16 cellular contexts compared by ENCODE assay signal in genomic region chr19:35206855-35207254, GRCh38. TPM values are rescaled to one million over a fixed set of nuclear protein-coding genes. Genes with fewer than 3 reads are reported as not detected.
DNase-seq lines count a peak whose midpoint lies in the region; ATAC-seq, FAIRE-seq and TF ChIP-seq lines count a peak whose summit lies in the region.
"Had no signal": no experiment of that assay in that cellular context is flagged by ENCODE, and none has a peak within 500 bp of the region (broad histone marks: within the 10 kb centered on the region; RNA-seq: fewer than 3 reads in every experiment).

No MANE protein-coding gene starts in this region.

- peak overlapping the region; percentile 60 for H3K4me3 Mint-ChIP-seq in activated CD4-positive, alpha-beta T cell treated with anti-CD3 and anti-CD28 coated beads, Interleukin-2, amount 10 ng/mL, durations not matched to agents 7 days and 5 days
- peak overlapping the region; percentile 55 for H3K4me3 Mint-ChIP-seq in T-helper 17 cell
- H3K4me3 Mint-ChIP-seq: HFFc6 had no signal

- no peak overlapping the region for H4K91ac ChIP-seq in H1 (replicated peaks; ENCODE audit: insufficient read length, low read length)

- 89% methylated on average over 1 of the region's 1 CpG; no CpG with 5 or more reads in 1 of the 2 experiments for WGBS in H1 (ENCODE audit: extremely low coverage in 1 of 2, insufficient coverage in 1 of 2, insufficient read length in 1 of 2, insufficient replicate concordance in 2 of 2, low coverage in 1 of 2, low lambda C conversion rate in 2 of 2, missing lambda C conversion rate in 1 of 2), 2 experiments
- 88 to 100% (median 95%) methylated on average over 1 of the region's 1 CpG for WGBS in stomach, 5 donors

- H3K18ac ChIP-seq in H1 (ENCODE audit: extremely low read depth, low read length): no peak overlapping the region

- H3K4me1 Mint-ChIP-seq in activated CD4-positive, alpha-beta T cell treated with anti-CD3 and anti-CD28 coated beads, Interleukin-2, amount 10 ng/mL, durations not matched to agents 7 days and 5 days: peaks cover 86% of the 10 kb centered on the region
- peaks cover 54% of the 10 kb centered on the region for H3K4me1 Mint-ChIP-seq in T-helper 17 cell

- H3K9me3 Mint-ChIP-seq in activated CD4-positive, alpha-beta T cell treated with anti-CD3 and anti-CD28 coated beads, Interleukin-2, amount 10 ng/mL, durations not matched to agents 7 days and 5 days: peaks cover 8% of the 10 kb centered on the region
- H3K9me3 Mint-ChIP-seq: HFFc6 had no signal

- H3K4ac ChIP-seq in H1 (replicated peaks; ENCODE audit: insufficient read length, low read depth, low read length): no peak overlapping the region

- H3K27me3 Mint-ChIP-seq in activated CD4-positive, alpha-beta T cell treated with anti-CD3 and anti-CD28 coated beads, Interleukin-2, amount 10 ng/mL, durations not matched to agents 7 days and 5 days: no peaks in the 10 kb centered on the region
- H3K27me3 Mint-ChIP-seq in T-helper 17 cell: no peaks in the 10 kb centered on the region

- TF ChIP-seq EP300 in H1 (IDR thresholded peaks at IDR 0.05; ENCODE audit: borderline replicate concordance in 1 of 2, low read depth in 2 of 2, low read length in 2 of 2): no peak
- no peak for TF ChIP-seq EP300 in stomach (IDR thresholded peaks at IDR 0.05)

- CTCF ChIA-PET in activated CD4-positive, alpha-beta T cell treated with anti-CD3 and anti-CD28 coated beads, Interleukin-2, amount 10 ng/mL, durations not matched to agents 7 days and 5 days (lab: Charles Lee): interaction anchor here (0.5 to 1.5 kb wide), 4 partner anchors 9 to 801 kb away, joined by 3 read pairs; partner anchors contain the start of gene LGI4
- CTCF ChIA-PET in H1 (lab: Charles Lee; ENCODE audit: partially characterized antibody): interaction anchor here (0.7 to 1.5 kb wide), 4 partner anchors 9 to 152 kb away, joined by 3 to 4 read pairs (median 3); partner anchors contain the start of gene FXYD7

- intact Hi-C loops in stomach (cut with DNase I; ENCODE audit: low total_unique reads): no loop called here

- no peaks in the 10 kb centered on the region for H4K20me1 ChIP-seq in H1 (replicated peaks in 1 of 2; ENCODE audit: control insufficient read depth in 1 of 2, insufficient read depth in 2 of 2, low read length in 2 of 2)

- no peak overlapping the region for H2AK5ac ChIP-seq in H1 (ENCODE audit: low read depth, low read length)

- no peak overlapping the region; the same call in 1 of the 2 replicates for H2BK15ac ChIP-seq in H1 (ENCODE audit: low read length)

- no peak for DNase-seq in activated CD4-positive, alpha-beta T cell treated with anti-CD3 and anti-CD28 coated beads, Interleukin-2, amount 10 ng/mL, durations not matched to agents 7 days and 5 days
- DNase-seq in activated CD4-positive, alpha-beta T cell treated with anti-CD3 and anti-CD28 coated beads, Interleukin-2, amount 50 U/mL, for 1 hour: no peak
- no peak for DNase-seq in T-helper 17 cell
- DNase-seq in H1 (ENCODE audit: low read depth in 1 of 2, low spot score in 2 of 2): no peak
- DNase-seq in stomach: peak; percentile 10
- DNase-seq in NCI-H2227 (lab: John Stamatoyannopoulos, UW; ENCODE audit: unreplicated experiment): no peak
- DNase-seq: foreskin melanocyte, HFFc6 had no signal

- no peaks in the 10 kb centered on the region; a peak in 1 of 8 replicates for H3K36me3 ChIP-seq in H1 (ENCODE audit: control insufficient read depth in 2 of 4, insufficient read depth in 4 of 4, low read length in 3 of 4)
- no peaks in the 10 kb centered on the region for H3K36me3 ChIP-seq in stomach

- H3K4me2 ChIP-seq in H1 (ENCODE audit: insufficient read depth in 1 of 2, low read depth in 2 of 2, low read length in 2 of 2): no peak overlapping the region
- H3K4me2 ChIP-seq: A549 had no signal

- POLR2A ChIA-PET in activated CD4-positive, alpha-beta T cell treated with anti-CD3 and anti-CD28 coated beads, Interleukin-2, amount 10 ng/mL, durations not matched to agents 7 days and 5 days (lab: Charles Lee): no interaction called here
- POLR2A ChIA-PET in H1 (lab: Charles Lee; ENCODE audit: partially characterized antibody): interaction anchor here (1.7 kb wide), 1 partner anchor 18 kb away, joined by 5 read pairs; no protein-coding TSS in a partner anchor

- no peak overlapping the region for H3K9ac ChIP-seq in H1 (replicated peaks in 1 of 4; ENCODE audit: extremely low read depth in 1 of 4, low read depth in 3 of 4, low read length in 3 of 4)

- H3K27me3 ChIP-seq in H1 (replicated peaks in 1 of 4; ENCODE audit: control insufficient read depth in 3 of 4, extremely low read depth in 1 of 4, insufficient read depth in 3 of 4, low read length in 3 of 4) (no peaks in the 10 kb centered on the region), stomach (no peaks in the 10 kb centered on the region)

- peak overlapping the region; percentile 96 for H3K27ac Mint-ChIP-seq in activated CD4-positive, alpha-beta T cell treated with anti-CD3 and anti-CD28 coated beads, Interleukin-2, amount 10 ng/mL, durations not matched to agents 7 days and 5 days
- peak overlapping the region; percentile 99 for H3K27ac Mint-ChIP-seq in T-helper 17 cell
- H3K27ac Mint-ChIP-seq: HFFc6 had no signal

- H3K4me1 ChIP-seq in H1 (replicated peaks in 1 of 4; ENCODE audit: control insufficient read depth in 3 of 4, insufficient read depth in 4 of 4, low read length in 3 of 4) (peaks cover 6 to 27% (median 16%) of the 10 kb centered on the region in 4 experiments), stomach (peaks cover 3 to 23% (median 19%) of the 10 kb centered on the region in 4 donors)
- H3K4me1 ChIP-seq: A549 had no signal

- no peak overlapping the region for H4K5ac ChIP-seq in H1 (ENCODE audit: insufficient read length, low read depth, low read length)

- ATAC-seq in T-helper 17 cell: no peak
- ATAC-seq in GM18868 (IDR thresholded peaks at IDR 0.05; ENCODE audit: unreplicated experiment): no peak
- no peak for ATAC-seq in GM19463 (IDR thresholded peaks at IDR 0.05; ENCODE audit: unreplicated experiment)
- ATAC-seq: A549, sciatic nerve had no signal

- H2BK5ac ChIP-seq in H1 (ENCODE audit: low read depth, low read length): no peak overlapping the region

- no peak overlapping the region for H2BK120ac ChIP-seq in H1 (replicated peaks; ENCODE audit: low read depth, low read length)

- H3K56ac ChIP-seq in H1 (replicated peaks; ENCODE audit: insufficient read length, low read depth, low read length): no peak overlapping the region

- no peaks in the 10 kb centered on the region for H3K79me2 ChIP-seq in H1 (ENCODE audit: control insufficient read depth in 1 of 2, insufficient read depth in 2 of 2, low read length in 2 of 2)

- no peaks in the 10 kb centered on the region; the same call in 1 of the 2 replicates for H3K23me2 ChIP-seq in H1 (ENCODE audit: low read depth, low read length)

- H2BK12ac ChIP-seq in H1 (ENCODE audit: low read depth, low read length): peak overlapping the region; percentile 62; the same call in 1 of the 2 replicates

- no peaks in the 10 kb centered on the region for H3K79me1 ChIP-seq in H1 (ENCODE audit: low read depth, low read length)

- H4K8ac ChIP-seq in H1 (ENCODE audit: extremely low read depth, insufficient read depth, low read length): no peak overlapping the region

- no peak for TF ChIP-seq RAD21 in H1 (IDR thresholded peaks at IDR 0.05 in 1 of 2, conservative IDR thresholded peaks at IDR 0.05 in 1 of 2; ENCODE audit: low read depth in 2 of 2, low read length in 2 of 2)

- FAIRE-seq in H1 (lab: Jason Lieb, UNC): no peak
- FAIRE-seq: A549, endometrium, HTR-8/SVneo had no signal

- no peak overlapping the region for H3K14ac ChIP-seq in H1 (ENCODE audit: insufficient read length)

- H3K9me3 ChIP-seq in T-helper 17 cell (ENCODE audit: control insufficient read depth, low read length, poor library complexity, severe bottlenecking) (no peaks in the 10 kb centered on the region), H1 (ENCODE audit: insufficient read depth in 2 of 2, low read depth in 1 of 2, low read length in 1 of 2) (no peaks in the 10 kb centered on the region), stomach (no peaks in the 10 kb centered on the region)
- H3K9me3 ChIP-seq: A549 had no signal

- H3K27ac ChIP-seq in H1 (ENCODE audit: low read depth, low read length) (no peak overlapping the region), stomach (peak overlapping the region in 2 of 5 donors; percentile 18 to 64)
- H3K27ac ChIP-seq: A549, SK-N-MC had no signal

- TF ChIP-seq POLR2A in H1 (IDR thresholded peaks at IDR 0.05; ENCODE audit: control extremely low read depth in 1 of 2, low read depth in 2 of 2, low read length in 2 of 2) (no peak), stomach (IDR thresholded peaks at IDR 0.05) (no peak)

- TF ChIP-seq CTCF in H1 (IDR thresholded peaks at IDR 0.05; ENCODE audit: control extremely low read depth in 1 of 3, insufficient read depth in 1 of 3, low read depth in 1 of 3, low read length in 3 of 3) (no peak), stomach (IDR thresholded peaks at IDR 0.05) (no peak)

- peaks cover 16% of the 10 kb centered on the region for H3K36me3 Mint-ChIP-seq in activated CD4-positive, alpha-beta T cell treated with anti-CD3 and anti-CD28 coated beads, Interleukin-2, amount 10 ng/mL, durations not matched to agents 7 days and 5 days (ENCODE audit: low read depth)
- no peaks in the 10 kb centered on the region for H3K36me3 Mint-ChIP-seq in T-helper 17 cell (ENCODE audit: low read depth)

- no peak overlapping the region for H2AFZ ChIP-seq in H1 (ENCODE audit: low read length)

- H3K4me3 ChIP-seq in H1 (ENCODE audit: extremely low read depth in 1 of 4, insufficient read depth in 2 of 4, low read depth in 3 of 4, low read length in 4 of 4) (no peak overlapping the region), stomach (no peak overlapping the region)
- H3K4me3 ChIP-seq: A549, SK-N-MC had no signal

- H2BK20ac ChIP-seq in H1 (ENCODE audit: low read length): no peak overlapping the region

- no peak overlapping the region for H3K23ac ChIP-seq in H1 (ENCODE audit: insufficient read length)

RNA-seq across cellular contexts. Expression of gene FAM187B, which starts 21.7 kb away (rescaled TPM):
- total RNA-seq in activated CD4-positive, alpha-beta T cell treated with anti-CD3 and anti-CD28 coated beads, Interleukin-2, amount 10 ng/mL, durations not matched to agents 7 days and 5 days: not detected
- not detected for total RNA-seq in T-helper 17 cell
- total RNA-seq in H1 (2021; fragmentation: NEBNext Ultra II Directional; extraction: Animal tissue kit (Norgen Biotek cat#: 25700)): not detected in 2 replicates
- polyA plus RNA-seq in H1 (2011; rRNA removed): 0.09 TPM in 1 of 2 replicates, not detected in the other
- polyA plus RNA-seq in H1 (2011; cell fraction: cytosol; rRNA removed): 0.06 TPM
- polyA plus RNA-seq in H1 (2011; cell fraction: nucleus; rRNA removed): 0.19 TPM
- not detected in 4 replicates for polyA plus RNA-seq in H1 (2012, experiment 1 of 2)
- not detected for polyA plus RNA-seq in H1 (2012, experiment 2 of 2)
- polyA plus RNA-seq in H1 (2013, experiment 1 of 2): not detected
- polyA plus RNA-seq in H1 (2013, experiment 2 of 2): not detected
- polyA minus RNA-seq in H1 (2011; rRNA and poly(A)+ RNA removed): not detected in 2 replicates
- not detected for polyA minus RNA-seq in H1 (2011; cell fraction: cytosol; rRNA and poly(A)+ RNA removed)
- not detected for polyA minus RNA-seq in H1 (2011; cell fraction: nucleus; rRNA and poly(A)+ RNA removed)
- not detected for total RNA-seq in stomach
- under 1 TPM in 1 of 3 donors, not detected in 2; 0.25 TPM for polyA plus RNA-seq in stomach
- total RNA-seq: HFFc6, mammary epithelial cell had no signal
- polyA plus RNA-seq: A549, mammary epithelial cell had no signal

RNA-seq across cellular contexts. Expression of gene LSR, which starts 41.9 kb away (rescaled TPM):
- total RNA-seq in activated CD4-positive, alpha-beta T cell treated with anti-CD3 and anti-CD28 coated beads, Interleukin-2, amount 10 ng/mL, durations not matched to agents 7 days and 5 days: 1 to 10 TPM; 3.5 to 3.6 TPM
- total RNA-seq in T-helper 17 cell: 10 to 100 TPM; 42.6 to 44.5 TPM
- total RNA-seq in H1 (2021; fragmentation: NEBNext Ultra II Directional; extraction: Animal tissue kit (Norgen Biotek cat#: 25700)): 159 and 166 TPM in 2 replicates
- 186 and 296 TPM in 2 replicates for polyA plus RNA-seq in H1 (2011; rRNA removed)
- polyA plus RNA-seq in H1 (2011; cell fraction: cytosol; rRNA removed): 106 TPM
- polyA plus RNA-seq in H1 (2011; cell fraction: nucleus; rRNA removed): 204 TPM
- 145 to 238 TPM (median 230 TPM) in 4 replicates for polyA plus RNA-seq in H1 (2012, experiment 1 of 2)
- 175 TPM for polyA plus RNA-seq in H1 (2012, experiment 2 of 2)
- 208 TPM for polyA plus RNA-seq in H1 (2013, experiment 1 of 2)
- 218 TPM for polyA plus RNA-seq in H1 (2013, experiment 2 of 2)
- polyA minus RNA-seq in H1 (2011; rRNA and poly(A)+ RNA removed): 87.1 and 93.1 TPM in 2 replicates
- polyA minus RNA-seq in H1 (2011; cell fraction: cytosol; rRNA and poly(A)+ RNA removed): 222 TPM
- 191 TPM for polyA minus RNA-seq in H1 (2011; cell fraction: nucleus; rRNA and poly(A)+ RNA removed)
- total RNA-seq in stomach: 100 to 1,000 TPM in 2 of 5 donors, 10 to 100 TPM in 3; 20.4 to 174 (median 72.8) TPM
- polyA plus RNA-seq in stomach: 10 to 100 TPM; 17.9 to 90.7 (median 84.4) TPM

RNA-seq across cellular contexts. Expression of gene FXYD5, which starts 52.3 kb away (rescaled TPM):
- 100 to 1,000 TPM; 455 to 524 TPM for total RNA-seq in activated CD4-positive, alpha-beta T cell treated with anti-CD3 and anti-CD28 coated beads, Interleukin-2, amount 10 ng/mL, durations not matched to agents 7 days and 5 days
- total RNA-seq in T-helper 17 cell (100 to 1,000 TPM; 533 to 557 TPM), stomach (100 to 1,000 TPM in 1 of 5 donors, 10 to 100 TPM in 4; 10.3 to 118 (median 19.2) TPM)
- 99.0 and 104 TPM in 2 replicates for total RNA-seq in H1 (2021; fragmentation: NEBNext Ultra II Directional; extraction: Animal tissue kit (Norgen Biotek cat#: 25700))
- polyA plus RNA-seq in H1 (2011; rRNA removed) (167 and 191 TPM in 2 replicates), stomach (10 to 100 TPM; 37.9 to 81.1 (median 55.0) TPM)
- 117 TPM for polyA plus RNA-seq in H1 (2011; cell fraction: cytosol; rRNA removed)
- 131 TPM for polyA plus RNA-seq in H1 (2011; cell fraction: nucleus; rRNA removed)
- polyA plus RNA-seq in H1 (2012, experiment 1 of 2): 113 to 185 TPM (median 177 TPM) in 4 replicates
- polyA plus RNA-seq in H1 (2012, experiment 2 of 2): 175 TPM
- polyA plus RNA-seq in H1 (2013, experiment 1 of 2): 277 TPM
- polyA plus RNA-seq in H1 (2013, experiment 2 of 2): 347 TPM
- polyA minus RNA-seq in H1 (2011; rRNA and poly(A)+ RNA removed): 89.3 and 107 TPM in 2 replicates
- 89.5 TPM for polyA minus RNA-seq in H1 (2011; cell fraction: cytosol; rRNA and poly(A)+ RNA removed)
- 51.4 TPM for polyA minus RNA-seq in H1 (2011; cell fraction: nucleus; rRNA and poly(A)+ RNA removed)

Comparison
In these comparisons a context has a peak if more than half of its experiments do, and no peak if none do; other contexts are left out.
1. RNA of gene LSR, which starts 41.9 kb away (total RNA-seq): 159 to 166 TPM in H1, 20.4 to 174 TPM in stomach and 42.6 to 44.5 TPM in T-helper 17 cell; 3.5 to 3.6 TPM in activated CD4-positive, alpha-beta T cell treated with anti-CD3 and anti-CD28 coated beads, Interleukin-2, amount 10 ng/mL, durations not matched to agents 7 days and 5 days; every median in the first group is over 4 times any median in the second.